1 cellular context compared by ENCODE assay signal in the genomic region with DNA sequence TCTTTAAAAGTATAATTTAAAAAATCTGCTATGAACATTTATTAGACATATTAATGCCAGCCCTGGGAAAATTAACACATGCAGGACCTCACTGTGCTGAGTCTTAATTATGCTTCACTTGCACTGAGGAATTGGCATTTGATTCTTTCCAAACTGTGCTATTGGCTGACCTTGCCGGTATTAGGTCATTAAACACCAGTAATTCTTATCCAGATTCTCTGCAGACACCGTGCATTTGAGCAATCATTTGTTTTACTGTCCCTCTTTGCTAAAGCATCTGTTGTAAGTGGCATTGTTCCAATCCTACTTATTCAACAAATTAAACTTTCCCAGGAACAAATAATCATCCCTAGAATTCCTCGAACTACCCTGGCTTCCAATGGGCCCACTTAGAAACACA.
TF ChIP-seq lines count a peak whose summit lies in the region.

No MANE protein-coding gene starts in this region.

TF ChIP-seq in Ishikawa, 13 proteins besides CTCF, POLR2A, EP300 and RAD21 (continued from another document):
- TF ChIP-seq, protein P1, sequence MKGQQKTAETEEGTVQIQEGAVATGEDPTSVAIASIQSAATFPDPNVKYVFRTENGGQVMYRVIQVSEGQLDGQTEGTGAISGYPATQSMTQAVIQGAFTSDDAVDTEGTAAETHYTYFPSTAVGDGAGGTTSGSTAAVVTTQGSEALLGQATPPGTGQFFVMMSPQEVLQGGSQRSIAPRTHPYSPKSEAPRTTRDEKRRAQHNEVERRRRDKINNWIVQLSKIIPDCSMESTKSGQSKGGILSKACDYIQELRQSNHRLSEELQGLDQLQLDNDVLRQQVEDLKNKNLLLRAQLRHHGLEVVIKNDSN (IDR thresholded peaks at IDR 0.05): no peak
- TF ChIP-seq FOXM1 (IDR thresholded peaks at IDR 0.05; ENCODE audit: borderline replicate concordance, low read depth) (peak; percentile 54; the same call in 1 of the 2 replicates), ZBTB7A (IDR thresholded peaks at IDR 0.05; ENCODE audit: low read depth) (no peak)
- TF ChIP-seq, protein P2, sequence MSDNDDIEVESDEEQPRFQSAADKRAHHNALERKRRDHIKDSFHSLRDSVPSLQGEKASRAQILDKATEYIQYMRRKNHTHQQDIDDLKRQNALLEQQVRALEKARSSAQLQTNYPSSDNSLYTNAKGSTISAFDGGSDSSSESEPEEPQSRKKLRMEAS (IDR thresholded peaks at IDR 0.05): no peak
